ENCODE assay signal across 8 cellular contexts in genomic region chr1:209784276-209785169, GRCh38. TPM values are rescaled to one million over a fixed set of nuclear protein-coding genes. Genes with fewer than 3 reads are reported as not detected.
DNase-seq lines count a peak whose midpoint lies in the region; ATAC-seq and TF ChIP-seq lines count a peak whose summit lies in the region.

C1orf74 (minus strand) TSS chr1:209784559; CDS start chr1:209783634, 925 bp downstream.

- no peak for TF ChIP-seq CTCF in GM20000 (IDR thresholded peaks at IDR 0.05; ENCODE audit: extremely low read depth, missing control alignments)
- no peak for TF ChIP-seq CTCF in lung (IDR thresholded peaks at IDR 0.05; ENCODE audit: control extremely low read depth, extremely low read depth)

- WGBS in lung, 2 donors, result 3 to 4% methylated on average over 47 of the region's 47 CpGs

- H3K4me3 ChIP-seq in lung, result peak within 1 kb of the TSS; percentile 83

- H3K4me1 ChIP-seq in lung (ENCODE audit: control insufficient read depth in 2 of 2, insufficient read depth in 2 of 2, low read length in 2 of 2), result peaks cover 2 to 4% of the 10 kb centered on the region in 2 donors

- H3K27me3 ChIP-seq in lung (ENCODE audit: control insufficient read depth, insufficient read depth), result no peaks in the 10 kb centered on the region

- DNase-seq in COLO668 (lab: John Stamatoyannopoulos, UW; ENCODE audit: unreplicated experiment) (peak; percentile 99), GM20000 (ENCODE audit: low spot score) (peak; percentile 93), HS-5 (ENCODE audit: low read depth) (peak; percentile 89), NK-92 (lab: John Stamatoyannopoulos, UW; ENCODE audit: unreplicated experiment) (peak; percentile 97), lung (ENCODE audit: low spot score) (peak; percentile 98)
- DNase-seq in activated CD8-positive, alpha-beta memory T cell treated with anti-CD3 and anti-CD28 coated beads for 24 hours, result peak; percentile 100
- DNase-seq in effector CD8-positive, alpha-beta T cell (lab: John Stamatoyannopoulos, UW), result peak; percentile 99
- DNase-seq in stimulated activated CD4-positive, alpha-beta T cell treated with anti-CD3 and anti-CD28 coated beads, TNF-alpha, amount 100 ng/mL, for 24 hours (ENCODE audit: low read depth in 3 of 3), result peak; percentile 99 to 100 (median 100)

- ATAC-seq in lung (ENCODE audit: insufficient read depth, low FRiP score), result peak; percentile 99

- no peaks in the 10 kb centered on the region for H3K9me3 ChIP-seq in lung (ENCODE audit: control insufficient read depth in 2 of 2, insufficient read depth in 1 of 2, low read length in 1 of 2)

- peaks cover 0 to 3% of the 10 kb centered on the region in 2 donors for H3K36me3 ChIP-seq in lung (ENCODE audit: control insufficient read depth in 2 of 2, insufficient read depth in 2 of 2, low read length in 2 of 2)

- H3K27ac ChIP-seq in lung (ENCODE audit: low read depth in 1 of 2, low read length in 1 of 2), result peak within 1 kb of the TSS; percentile 85 to 93

RNA-seq across cellular contexts. Expression of gene C1orf74, which starts in this region (rescaled TPM):
- total RNA-seq in lung, result 1 to 10 TPM; 1.8 to 2.5 TPM
- 1 to 10 TPM in 1 of 2 donors, under 1 TPM in 1; 0.75 to 1.2 TPM for polyA plus RNA-seq in lung

Comparison
In these comparisons a context has a peak if more than half of its experiments do, and no peak if none do; other contexts are left out.
1. Peak in every context shown above with its lines: DNase-seq, ATAC-seq, H3K4me3 ChIP-seq and H3K27ac ChIP-seq.